2 cellular contexts compared by ENCODE assay signal in genomic region chr21:36320421-36321324, GRCh38.
TF ChIP-seq lines count a peak whose summit lies in the region.

No MANE protein-coding gene starts in this region.

TF ChIP-seq in HEK293T, 16 proteins besides CTCF, POLR2A, EP300 and RAD21 (continued from another document):
- 0 out of 2 replicates have a peak, but pooled peaks have one; percentile 33 for TF ChIP-seq PKNOX1 (IDR thresholded peaks at IDR 0.05)
- TF ChIP-seq FOXA1 (IDR thresholded peaks at IDR 0.05): no peak
- TF ChIP-seq BHLHE40 (IDR thresholded peaks at IDR 0.05; ENCODE audit: borderline replicate concordance): no peak

TF ChIP-seq in HepG2, 621 proteins besides CTCF, POLR2A, EP300 and RAD21 (continued from another document and continues in another):
- TF ChIP-seq ZBTB4 (CRISPR knock-in tag; IDR thresholded peaks at IDR 0.05; ENCODE audit: borderline replicate concordance): no peak
- no peak for TF ChIP-seq ZNF362 (CRISPR knock-in tag; IDR thresholded peaks at IDR 0.05; ENCODE audit: borderline replicate concordance)
- no peak for TF ChIP-seq SUZ12 (IDR thresholded peaks at IDR 0.05; ENCODE audit: low read depth, low read length)
- no peak for TF ChIP-seq SMARCE1 (IDR thresholded peaks at IDR 0.05; ENCODE audit: borderline replicate concordance)
- TF ChIP-seq ZBTB33 (CRISPR knock-in tag; IDR thresholded peaks at IDR 0.05): no peak
- no peak for TF ChIP-seq RXRB (CRISPR knock-in tag; IDR thresholded peaks at IDR 0.05; ENCODE audit: borderline replicate concordance)
- TF ChIP-seq REST (IDR thresholded peaks at IDR 0.05; ENCODE audit: borderline replicate concordance in 1 of 2, low read depth in 1 of 2, low read length in 2 of 2): no peak
- peak; percentile 16; the same call in 1 of the 2 replicates for TF ChIP-seq TGIF2 (CRISPR knock-in tag; IDR thresholded peaks at IDR 0.05)
- no peak for TF ChIP-seq CAMTA2 (CRISPR knock-in tag; IDR thresholded peaks at IDR 0.05; ENCODE audit: borderline replicate concordance)
- TF ChIP-seq ZNF576 (CRISPR knock-in tag; IDR thresholded peaks at IDR 0.05): no peak
- no peak for TF ChIP-seq GTF3A (CRISPR knock-in tag; conservative IDR thresholded peaks at IDR 0.05)
- no peak for TF ChIP-seq HHEX (CRISPR knock-in tag; IDR thresholded peaks at IDR 0.05)
- TF ChIP-seq ZNF142 (CRISPR knock-in tag; IDR thresholded peaks at IDR 0.05): no peak
- TF ChIP-seq SAP130 (CRISPR knock-in tag; IDR thresholded peaks at IDR 0.05; ENCODE audit: low read depth): peak; percentile 36; the same call in 1 of the 2 replicates
- TF ChIP-seq DMTF1 (CRISPR knock-in tag; IDR thresholded peaks at IDR 0.05): no peak
- TF ChIP-seq CHD2 (IDR thresholded peaks at IDR 0.05; ENCODE audit: low read depth, low read length): no peak
- TF ChIP-seq KDM3A (CRISPR knock-in tag; IDR thresholded peaks at IDR 0.05; ENCODE audit: low read depth): no peak; the same call in 1 of the 2 replicates
- no peak for TF ChIP-seq NFAT5 (CRISPR knock-in tag; IDR thresholded peaks at IDR 0.05)
- 0 out of 2 replicates have a peak, but pooled peaks have one; percentile 47 for TF ChIP-seq BRCA1 (CRISPR knock-in tag; IDR thresholded peaks at IDR 0.05)
- no peak for TF ChIP-seq ZSCAN12 (CRISPR knock-in tag; IDR thresholded peaks at IDR 0.05)
- TF ChIP-seq NONO (IDR thresholded peaks at IDR 0.05): no peak
- no peak for TF ChIP-seq NONO (CRISPR knock-in tag; conservative IDR thresholded peaks at IDR 0.05)
- no peak for TF ChIP-seq PREB (CRISPR knock-in tag; IDR thresholded peaks at IDR 0.05)
- no peak for TF ChIP-seq ZKSCAN8 (CRISPR knock-in tag; IDR thresholded peaks at IDR 0.05; ENCODE audit: borderline replicate concordance)
- TF ChIP-seq ZSCAN31 (CRISPR knock-in tag; IDR thresholded peaks at IDR 0.05; ENCODE audit: low read depth): peak; percentile 34; the same call in 1 of the 2 replicates
